1 cellular context compared by ENCODE assay signal in the genomic region with DNA sequence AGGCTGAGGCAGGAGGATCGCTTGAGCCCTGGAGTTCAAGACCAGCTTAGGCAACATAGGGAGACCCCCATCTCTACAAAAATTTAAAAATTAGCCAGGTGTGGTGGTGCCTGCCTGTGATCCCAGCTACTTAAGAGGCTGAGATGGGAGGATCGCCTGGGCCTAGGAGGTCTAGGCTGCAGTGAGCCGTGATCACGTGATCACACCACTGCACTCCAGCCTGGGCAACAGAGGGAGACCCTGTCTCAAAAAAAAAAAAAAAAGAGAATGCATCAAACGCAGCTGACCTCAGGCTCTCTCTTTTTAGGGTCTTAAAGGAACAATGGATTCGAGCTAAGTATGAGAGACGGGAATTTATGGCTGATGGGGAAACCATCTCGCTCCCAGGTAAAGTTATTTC. TPM values are rescaled to one million over a fixed set of nuclear protein-coding genes. Genes with fewer than 3 reads are reported as not detected.
"Had no signal": no experiment of that assay in that cellular context is flagged by ENCODE, and none has a peak within 500 bp of the region (broad histone marks: within the 10 kb centered on the region; RNA-seq: fewer than 3 reads in every experiment).

No MANE protein-coding gene starts in this region.

RNA-seq across cellular contexts. Expression of gene ADAP2, which starts 9.8 kb away (rescaled TPM):
- total RNA-seq: GM23248 had no signal
